ENCODE assay signal across 15 cellular contexts in genomic region chr5:181239062-181239663, GRCh38. TPM values are rescaled to one million over a fixed set of nuclear protein-coding genes. Genes with fewer than 3 reads are reported as not detected.
A peak's percentile ranks its signal among the peaks of the same experiment; 100 is the strongest.
DNase-seq lines count a peak whose midpoint lies in the region; ATAC-seq and TF ChIP-seq lines count a peak whose summit lies in the region.
"Had no signal": no experiment of that assay in that cellular context is flagged by ENCODE, and none has a peak within 500 bp of the region (broad histone marks: within the 10 kb centered on the region; RNA-seq: fewer than 3 reads in every experiment).

No MANE protein-coding gene starts in this region.

- H4K20me1 ChIP-seq in GM23248 (ENCODE audit: insufficient read depth) = peaks cover 17% of the 10 kb centered on the region

- POLR2A ChIA-PET in activated CD8-positive, alpha-beta T cell treated with anti-CD3 and anti-CD28 coated beads, Interleukin-2, amount 10 ng/mL, durations not matched to agents 7 days and 5 days (lab: Charles Lee) = interaction anchor here (0.9 to 11.1 kb wide), 4 partner anchors 6 to 22 kb away, joined by 3 to 157 read pairs (median 30); partner anchors contain the start of genes TRIM41 and TRIM52

- H3K9me3 ChIP-seq in GM23248 (ENCODE audit: low read depth) = no peaks in the 10 kb centered on the region
- H3K9me3 ChIP-seq: SJCRH30, suprapubic skin had no signal

- 88 to 91% methylated on average over 9 of the region's 9 CpGs for WGBS in GM23248 (ENCODE audit: low coverage in 1 of 2, low lambda C conversion rate in 2 of 2, missing lambda C conversion rate in 2 of 2), 2 experiments

- in situ Hi-C loops in GM23248 (cut with MboI) (no loop called here), brain microvascular endothelial cell (cut with HindIII; ENCODE audit: low pct_ligation_motif_present, low sequenced_read_pairs) (no loop called here)

- H3K27ac ChIP-seq in GM23248 (no peak overlapping the region), brain microvascular endothelial cell (no peak overlapping the region)
- H3K27ac ChIP-seq: SJCRH30, skin epidermis, suprapubic skin had no signal

- H3K4me3 Mint-ChIP-seq in CD14-positive monocyte (no peak overlapping the region), mesothelial cell of epicardium (no peak overlapping the region)
- H3K4me3 Mint-ChIP-seq in activated CD8-positive, alpha-beta T cell treated with anti-CD3 and anti-CD28 coated beads, Interleukin-2, amount 10 ng/mL, durations not matched to agents 7 days and 5 days = peak overlapping the region; percentile 30
- H3K4me3 Mint-ChIP-seq: activated B cell treated with CpG ODN at 0.5 μM for 24 hours had no signal

- ATAC-seq in activated CD8-positive, alpha-beta T cell treated with anti-CD3 and anti-CD28 coated beads, Interleukin-2, amount 10 ng/mL, durations not matched to agents 7 days and 5 days = no peak
- no peak for ATAC-seq in esophagus mucosa
- ATAC-seq in GM21529 (IDR thresholded peaks at IDR 0.05; ENCODE audit: unreplicated experiment) = no peak

- no peaks in the 10 kb centered on the region for H3K9me2 ChIP-seq in GM23248 (ENCODE audit: insufficient read depth)

- CTCF ChIA-PET in activated CD8-positive, alpha-beta T cell treated with anti-CD3 and anti-CD28 coated beads, Interleukin-2, amount 10 ng/mL, durations not matched to agents 7 days and 5 days (lab: Charles Lee) = interaction anchor here (0.6 to 1.4 kb wide), 2 partner anchors 14 to 54 kb away, joined by 3 read pairs; no protein-coding TSS in a partner anchor

- H3K36me3 Mint-ChIP-seq in CD14-positive monocyte (peaks cover 75 to 81% of the 10 kb centered on the region in 2 donors), mesothelial cell of epicardium (peaks cover 41% of the 10 kb centered on the region)
- peaks cover 88% of the 10 kb centered on the region for H3K36me3 Mint-ChIP-seq in activated CD8-positive, alpha-beta T cell treated with anti-CD3 and anti-CD28 coated beads, Interleukin-2, amount 10 ng/mL, durations not matched to agents 7 days and 5 days (ENCODE audit: low read depth)

- peaks cover 18% of the 10 kb centered on the region for H3K4me1 ChIP-seq in GM23248 (ENCODE audit: insufficient read depth)

- H3K9me3 Mint-ChIP-seq in CD14-positive monocyte = peaks cover 0 to 3% (median 0%) of the 10 kb centered on the region in 7 donors
- no peaks in the 10 kb centered on the region for H3K9me3 Mint-ChIP-seq in activated CD8-positive, alpha-beta T cell treated with anti-CD3 and anti-CD28 coated beads, Interleukin-2, amount 10 ng/mL, durations not matched to agents 7 days and 5 days (ENCODE audit: insufficient read depth)
- H3K9me3 Mint-ChIP-seq in mesothelial cell of epicardium = no peaks in the 10 kb centered on the region
- H3K9me3 Mint-ChIP-seq: activated B cell treated with CpG ODN at 0.5 μM for 24 hours had no signal

- intact Hi-C loops in CD14-positive monocyte (cut with micrococcal nuclease) = no loop called here

- H3F3A ChIP-seq in GM23248 (ENCODE audit: insufficient read depth) = peaks cover 84% of the 10 kb centered on the region

- H3K27me3 ChIP-seq in GM23248 (replicated peaks; ENCODE audit: insufficient read depth) (no peaks in the 10 kb centered on the region), brain microvascular endothelial cell (replicated peaks) (no peaks in the 10 kb centered on the region)
- H3K27me3 ChIP-seq: SJCRH30, suprapubic skin had no signal

- no peak overlapping the region for H2AFZ ChIP-seq in GM23248

- no peak overlapping the region for H3K4me2 ChIP-seq in GM23248 (ENCODE audit: unreplicated experiment)

- H3K79me2 ChIP-seq in GM23248 (ENCODE audit: insufficient read depth) = peaks cover 72% of the 10 kb centered on the region

- H3K4me3 ChIP-seq in GM23248 (no peak overlapping the region), brain microvascular endothelial cell (ENCODE audit: low read depth, low read length) (no peak overlapping the region)
- H3K4me3 ChIP-seq: SJCRH30, skin epidermis, suprapubic skin had no signal

- H3K36me3 ChIP-seq in GM23248 (ENCODE audit: low read depth) (peaks cover 66% of the 10 kb centered on the region), brain microvascular endothelial cell (replicated peaks) (peaks cover 84% of the 10 kb centered on the region)

- peak overlapping the region in 5 of 7 donors; percentile 38 to 67 (median 64) for H3K27ac Mint-ChIP-seq in CD14-positive monocyte
- peak overlapping the region; percentile 64 for H3K27ac Mint-ChIP-seq in activated CD8-positive, alpha-beta T cell treated with anti-CD3 and anti-CD28 coated beads, Interleukin-2, amount 10 ng/mL, durations not matched to agents 7 days and 5 days
- H3K27ac Mint-ChIP-seq in mesothelial cell of epicardium = peak overlapping the region; percentile 52
- H3K27ac Mint-ChIP-seq: activated B cell treated with CpG ODN at 0.5 μM for 24 hours had no signal

- TF ChIP-seq CTCF in CD14-positive monocyte (IDR thresholded peaks at IDR 0.05) (no peak), mesothelial cell of epicardium (IDR thresholded peaks at IDR 0.05; ENCODE audit: unreplicated experiment) (no peak), brain microvascular endothelial cell (IDR thresholded peaks at IDR 0.05; ENCODE audit: low read depth, low read length, missing control alignments) (no peak)

- DNase-seq in CD14-positive monocyte (ENCODE audit: low spot score) (no peak), GM23248 (no peak), mesothelial cell of epicardium (ENCODE audit: low spot score in 2 of 2, unreplicated experiment in 2 of 2) (no peak), NCI-H524 (lab: John Stamatoyannopoulos, UW) (no peak), brain microvascular endothelial cell (no peak)
- no peak for DNase-seq in activated CD8-positive, alpha-beta T cell treated with anti-CD3 and anti-CD28 coated beads, Interleukin-2, amount 10 ng/mL, durations not matched to agents 7 days and 5 days
- DNase-seq: activated B cell treated with CpG ODN at 0.5 μM for 24 hours, kidney glomerular epithelial cell, NCI-H1417 treated with DMSO at 0.1 percent for 48 hours, NCI-H82, SJCRH30 had no signal

- peaks cover 0 to 2% (median 0%) of the 10 kb centered on the region in 3 donors for H3K27me3 Mint-ChIP-seq in CD14-positive monocyte (ENCODE audit: low read depth in 3 of 3)
- no peaks in the 10 kb centered on the region for H3K27me3 Mint-ChIP-seq in activated CD8-positive, alpha-beta T cell treated with anti-CD3 and anti-CD28 coated beads, Interleukin-2, amount 10 ng/mL, durations not matched to agents 7 days and 5 days (ENCODE audit: low read depth)
- H3K27me3 Mint-ChIP-seq in mesothelial cell of epicardium (ENCODE audit: low read depth) = no peaks in the 10 kb centered on the region
- H3K27me3 Mint-ChIP-seq: activated B cell treated with CpG ODN at 0.5 μM for 24 hours had no signal

- 0 out of 2 replicates have a peak overlapping the region, but pooled peaks have one; percentile 23 for H3K9ac ChIP-seq in GM23248

- H3K4me1 Mint-ChIP-seq in CD14-positive monocyte = peaks cover 22% of the 10 kb centered on the region
- H3K4me1 Mint-ChIP-seq in activated CD8-positive, alpha-beta T cell treated with anti-CD3 and anti-CD28 coated beads, Interleukin-2, amount 10 ng/mL, durations not matched to agents 7 days and 5 days (ENCODE audit: low read depth) = peaks cover 41% of the 10 kb centered on the region
- H3K4me1 Mint-ChIP-seq in mesothelial cell of epicardium = peaks cover 17% of the 10 kb centered on the region

RNA-seq across cellular contexts. Expression of gene RACK1, which starts 4.5 kb away (rescaled TPM):
- polyA plus RNA-seq in CD14-positive monocyte = 1,000 to 10,000 TPM; 1,150 to 1,195 TPM
- 2,598 and 3,224 TPM in 2 replicates for total RNA-seq in GM23248 (2014; rRNA removed; shearing (Covaris generic))
- 837 and 864 TPM in 2 replicates for polyA plus RNA-seq in GM23248 (2016; fragmentation: Nextera tagmentation; extraction: Ambion mirVana)
- 1,000 to 10,000 TPM; 1,796 to 1,942 TPM for total RNA-seq in activated CD8-positive, alpha-beta T cell treated with anti-CD3 and anti-CD28 coated beads, Interleukin-2, amount 10 ng/mL, durations not matched to agents 7 days and 5 days
- 2,008 to 2,083 TPM (median 2,030 TPM) in 3 replicates for total RNA-seq in mesothelial cell of epicardium
- 1,941 TPM for total RNA-seq in esophagus mucosa

RNA-seq across cellular contexts. Expression of gene TRIM41, which starts 16.1 kb away (rescaled TPM):
- under 1 TPM; 0.12 to 0.24 TPM for polyA plus RNA-seq in CD14-positive monocyte
- 17.5 and 18.6 TPM in 2 replicates for total RNA-seq in GM23248 (2014; rRNA removed; shearing (Covaris generic))
- polyA plus RNA-seq in GM23248 (2016; fragmentation: Nextera tagmentation; extraction: Ambion mirVana) = 3.8 and 4.3 TPM in 2 replicates
- 10 to 100 TPM; 40.0 to 44.7 TPM for total RNA-seq in activated CD8-positive, alpha-beta T cell treated with anti-CD3 and anti-CD28 coated beads, Interleukin-2, amount 10 ng/mL, durations not matched to agents 7 days and 5 days
- total RNA-seq in mesothelial cell of epicardium = 27.9 to 28.1 TPM (median 27.9 TPM) in 3 replicates
- 16.4 TPM for total RNA-seq in esophagus mucosa

RNA-seq across cellular contexts. Expression of gene TRIM52, which starts 21.8 kb away (rescaled TPM):
- 1 to 10 TPM; 5.7 to 8.5 TPM for polyA plus RNA-seq in CD14-positive monocyte
- total RNA-seq in GM23248 (2014; rRNA removed; shearing (Covaris generic)) = 6.6 and 7.8 TPM in 2 replicates
- polyA plus RNA-seq in GM23248 (2016; fragmentation: Nextera tagmentation; extraction: Ambion mirVana) = 4.1 and 5.3 TPM in 2 replicates
- 10 to 100 TPM; 22.4 to 23.2 TPM for total RNA-seq in activated CD8-positive, alpha-beta T cell treated with anti-CD3 and anti-CD28 coated beads, Interleukin-2, amount 10 ng/mL, durations not matched to agents 7 days and 5 days
- total RNA-seq in mesothelial cell of epicardium = 12.8 to 14.6 TPM (median 13.3 TPM) in 3 replicates
- 2.7 TPM for total RNA-seq in esophagus mucosa

RNA-seq across cellular contexts. Expression of gene TRIM7, which starts 34.2 kb away (rescaled TPM):
- 10 to 100 TPM; 10.3 to 12.8 TPM for polyA plus RNA-seq in CD14-positive monocyte
- 1.4 and 6.8 TPM in 2 replicates for total RNA-seq in GM23248 (2014; rRNA removed; shearing (Covaris generic))
- 2.5 and 3.1 TPM in 2 replicates for polyA plus RNA-seq in GM23248 (2016; fragmentation: Nextera tagmentation; extraction: Ambion mirVana)
- total RNA-seq in activated CD8-positive, alpha-beta T cell treated with anti-CD3 and anti-CD28 coated beads, Interleukin-2, amount 10 ng/mL, durations not matched to agents 7 days and 5 days = 1 to 10 TPM; 1.1 to 1.5 TPM
- total RNA-seq in mesothelial cell of epicardium = 0.57 to 0.72 TPM (median 0.62 TPM) in 3 replicates
- 36.9 TPM for total RNA-seq in esophagus mucosa
